10 cellular contexts compared by ENCODE assay signal in the genomic region with DNA sequence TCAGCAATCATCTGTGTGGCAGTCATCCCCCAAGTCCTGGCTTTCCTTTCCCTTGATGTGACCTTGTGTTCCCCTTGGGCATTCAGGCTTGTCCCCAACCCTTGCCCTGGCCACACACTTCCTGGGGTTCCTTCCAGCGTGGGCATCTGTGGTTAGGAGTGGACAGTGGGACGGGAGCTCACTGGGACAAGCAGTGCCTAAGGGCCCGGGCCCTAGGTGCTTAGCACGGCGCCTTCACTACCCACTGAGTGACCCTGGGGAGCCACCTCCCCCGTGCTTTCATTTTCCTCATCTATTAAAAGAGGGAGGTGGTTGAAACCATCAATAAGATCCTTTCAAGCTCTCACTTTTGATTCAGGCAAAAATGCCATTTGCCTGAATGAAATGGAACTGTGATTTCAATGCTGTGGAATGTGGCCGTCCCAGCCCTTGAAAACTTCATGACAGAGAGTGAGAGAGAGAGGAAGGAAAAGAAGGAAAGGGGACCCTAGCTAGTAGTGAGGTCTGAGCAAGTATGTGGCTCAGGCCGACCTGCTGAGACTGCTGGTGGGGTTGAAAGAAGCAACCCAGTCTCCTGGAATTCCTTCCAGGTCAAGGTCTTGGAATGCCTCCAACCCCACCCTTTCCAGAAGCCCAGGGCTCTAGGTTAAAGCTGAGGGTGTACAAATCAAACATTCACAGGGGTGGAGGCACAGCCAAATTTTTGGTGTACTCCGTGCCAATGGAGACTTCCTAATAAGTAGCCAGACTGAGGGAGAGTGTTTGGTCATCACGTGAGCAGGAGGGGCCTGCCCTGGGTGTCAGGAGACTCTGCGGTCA.
DNase-seq lines count a peak whose midpoint lies in the region; TF ChIP-seq lines count a peak whose summit lies in the region.
"Had no signal": no experiment of that assay in that cellular context is flagged by ENCODE, and none has a peak within 500 bp of the region (broad histone marks: within the 10 kb centered on the region; RNA-seq: fewer than 3 reads in every experiment).

No MANE protein-coding gene starts in this region.

- no peak overlapping the region for H3K9ac ChIP-seq in neuronal stem cell (ENCODE audit: low read depth, low read length, poor library complexity)

- H3K4me2 ChIP-seq in neuronal stem cell (ENCODE audit: insufficient read depth, low read length, poor library complexity, severe bottlenecking): no peak overlapping the region

- H3K18ac ChIP-seq in neuronal stem cell (ENCODE audit: low read length): no peak overlapping the region

- H3K36me3 ChIP-seq in neuronal stem cell (replicated peaks in 1 of 2; ENCODE audit: control insufficient read depth in 2 of 2, insufficient read depth in 2 of 2, low read length in 2 of 2) (no peaks in the 10 kb centered on the region), A673 (ENCODE audit: insufficient read depth, low read length, poor library complexity, severe bottlenecking) (no peaks in the 10 kb centered on the region)

- peak overlapping the region; percentile 17 for H2BK120ac ChIP-seq in neuronal stem cell (ENCODE audit: low read depth, low read length)

- DNase-seq in AG08395 (ENCODE audit: low spot score): peak; percentile 64
- DNase-seq in RPMI7951 (ENCODE audit: low read depth): peak; percentile 71
- peak; percentile 56 for DNase-seq in fibroblast of the aortic adventitia (ENCODE audit: low read depth)
- DNase-seq in neuronal stem cell (ENCODE audit: low spot score): no peak
- no peak for DNase-seq in A673 (ENCODE audit: low spot score)
- no peak for DNase-seq in OCI-M1 (lab: John Stamatoyannopoulos, UW)
- DNase-seq in T-helper 1 cell: no peak
- DNase-seq in NCI-H1092 (lab: John Stamatoyannopoulos, UW): no peak
- DNase-seq: activated T-cell treated with anti-CD3 and anti-CD28 coated beads, Interleukin-2, amount 50 U/mL, for 24 hours; SHP77 had no signal

- H3K14ac ChIP-seq in neuronal stem cell (ENCODE audit: low read length): no peak overlapping the region

- intact Hi-C loops in A673 (cut with micrococcal nuclease; ENCODE audit: unreplicated experiment): no loop called here

- H3K27me3 ChIP-seq in neuronal stem cell (ENCODE audit: control insufficient read depth in 3 of 3, insufficient read depth in 3 of 3, low read depth in 1 of 3, low read length in 3 of 3) (no peaks in the 10 kb centered on the region), A673 (replicated peaks; ENCODE audit: insufficient read depth, low read depth, low read length, poor library complexity) (no peaks in the 10 kb centered on the region)

- TF ChIP-seq CTCF in fibroblast of the aortic adventitia (IDR thresholded peaks at IDR 0.05; ENCODE audit: insufficient read depth, low read length) (no peak), A673 (conservative IDR thresholded peaks at IDR 0.05; ENCODE audit: low read depth, low read length) (no peak)

- H3K23ac ChIP-seq in neuronal stem cell (ENCODE audit: low read depth, low read length, poor library complexity): no peak overlapping the region

- H3K4ac ChIP-seq in neuronal stem cell (ENCODE audit: low read length): no peak overlapping the region

- H2AFZ ChIP-seq in neuronal stem cell (ENCODE audit: low read length): no peak overlapping the region

- H3K4me1 ChIP-seq in neuronal stem cell (ENCODE audit: control insufficient read depth in 2 of 2, insufficient read depth in 1 of 2, low read depth in 1 of 2, low read length in 2 of 2) (peaks cover 0 to 10% of the 10 kb centered on the region in 2 donors), A673 (ENCODE audit: insufficient read depth, low read length, poor library complexity, severe bottlenecking) (no peaks in the 10 kb centered on the region)

- POLR2A ChIA-PET in A673 (lab: Charles Lee; ENCODE audit: low non-redundant PET): interaction anchor here (0.5 kb wide), 1 partner anchor 39 kb away, joined by 3 read pairs; no protein-coding TSS in a partner anchor

- H2BK5ac ChIP-seq in neuronal stem cell (ENCODE audit: low read length): no peak overlapping the region

- CTCF ChIA-PET in A673 (lab: Charles Lee): no interaction called here

- WGBS in neuronal stem cell (ENCODE audit: extremely low coverage in 2 of 2, insufficient read length in 2 of 2, insufficient replicate concordance in 1 of 2), 2 donors: no CpG with 5 or more reads among the region's 11 CpGs

- BruUV-seq in A673 (replicated peaks; lab: Mats Ljungman, UMichigan): no TSS peak

- no peak overlapping the region for H2BK15ac ChIP-seq in neuronal stem cell (ENCODE audit: low read length)

- no peak overlapping the region for H2BK12ac ChIP-seq in neuronal stem cell (ENCODE audit: low read length)

- H3K4me3 ChIP-seq in fibroblast of the aortic adventitia (ENCODE audit: low read depth, low read length): no peak overlapping the region
- no peak overlapping the region for H3K4me3 ChIP-seq in neuronal stem cell (ENCODE audit: low read length in 2 of 2)
- H3K4me3 ChIP-seq in A673 (ENCODE audit: low read depth, low read length, poor library complexity, severe bottlenecking): no peak overlapping the region

- H3K79me1 ChIP-seq in neuronal stem cell (ENCODE audit: low read depth, low read length): no peaks in the 10 kb centered on the region

- H4K8ac ChIP-seq in neuronal stem cell (ENCODE audit: low read depth, low read length): no peak overlapping the region

- H3K9me3 ChIP-seq in neuronal stem cell (replicated peaks in 1 of 2; ENCODE audit: control insufficient read depth in 2 of 2, insufficient read depth in 1 of 2, low read depth in 1 of 2, low read length in 2 of 2) (no peaks in the 10 kb centered on the region), A673 (ENCODE audit: low read depth, low read length, poor library complexity, severe bottlenecking) (no peaks in the 10 kb centered on the region)

- H3K27ac ChIP-seq in neuronal stem cell (replicated peaks; ENCODE audit: low read length): no peak overlapping the region
- H3K27ac ChIP-seq in A673 (ENCODE audit: low read depth, low read length, poor library complexity, severe bottlenecking): no peak overlapping the region

- no peak overlapping the region for H2AK5ac ChIP-seq in neuronal stem cell (ENCODE audit: low read depth, low read length)

- H4K91ac ChIP-seq in neuronal stem cell (ENCODE audit: low read depth, low read length, poor library complexity): no peak overlapping the region

Comparison
In these comparisons a context has a peak if more than half of its experiments do, and no peak if none do; other contexts are left out.
1. DNase-seq: peak in AG08395 (single experiment), RPMI7951 (single experiment) and fibroblast of the aortic adventitia (single experiment); none in neuronal stem cell (single experiment), A673 (single experiment), OCI-M1 (single experiment), T-helper 1 cell (0 of 5) and NCI-H1092 (single experiment).